In the genomic region with DNA sequence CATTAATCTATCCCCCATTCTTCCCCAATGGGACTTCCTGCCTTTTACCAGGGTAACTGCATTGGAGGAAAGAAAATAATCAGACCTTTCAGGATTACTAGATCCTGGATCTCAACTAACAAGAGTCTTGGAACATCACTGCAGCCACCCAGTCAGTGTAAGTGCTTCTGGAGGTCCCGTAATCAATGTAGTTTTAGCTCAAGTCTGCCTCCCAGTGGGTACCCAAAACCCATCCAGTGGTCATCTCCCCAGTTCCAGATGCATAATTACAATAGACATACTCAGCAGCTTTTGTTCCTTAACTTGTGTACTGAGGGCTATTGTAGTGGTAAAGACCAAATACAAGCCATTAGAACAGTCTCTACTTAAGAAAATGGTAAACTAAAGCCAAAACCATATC, we compare ENCODE assay signal across 1 cellular context.
TF ChIP-seq lines count a peak whose summit lies in the region.

No MANE protein-coding gene starts in this region.

TF ChIP-seq in H1, 55 proteins besides CTCF, POLR2A, EP300 and RAD21 (continued from another document):
- TF ChIP-seq, protein P1, sequence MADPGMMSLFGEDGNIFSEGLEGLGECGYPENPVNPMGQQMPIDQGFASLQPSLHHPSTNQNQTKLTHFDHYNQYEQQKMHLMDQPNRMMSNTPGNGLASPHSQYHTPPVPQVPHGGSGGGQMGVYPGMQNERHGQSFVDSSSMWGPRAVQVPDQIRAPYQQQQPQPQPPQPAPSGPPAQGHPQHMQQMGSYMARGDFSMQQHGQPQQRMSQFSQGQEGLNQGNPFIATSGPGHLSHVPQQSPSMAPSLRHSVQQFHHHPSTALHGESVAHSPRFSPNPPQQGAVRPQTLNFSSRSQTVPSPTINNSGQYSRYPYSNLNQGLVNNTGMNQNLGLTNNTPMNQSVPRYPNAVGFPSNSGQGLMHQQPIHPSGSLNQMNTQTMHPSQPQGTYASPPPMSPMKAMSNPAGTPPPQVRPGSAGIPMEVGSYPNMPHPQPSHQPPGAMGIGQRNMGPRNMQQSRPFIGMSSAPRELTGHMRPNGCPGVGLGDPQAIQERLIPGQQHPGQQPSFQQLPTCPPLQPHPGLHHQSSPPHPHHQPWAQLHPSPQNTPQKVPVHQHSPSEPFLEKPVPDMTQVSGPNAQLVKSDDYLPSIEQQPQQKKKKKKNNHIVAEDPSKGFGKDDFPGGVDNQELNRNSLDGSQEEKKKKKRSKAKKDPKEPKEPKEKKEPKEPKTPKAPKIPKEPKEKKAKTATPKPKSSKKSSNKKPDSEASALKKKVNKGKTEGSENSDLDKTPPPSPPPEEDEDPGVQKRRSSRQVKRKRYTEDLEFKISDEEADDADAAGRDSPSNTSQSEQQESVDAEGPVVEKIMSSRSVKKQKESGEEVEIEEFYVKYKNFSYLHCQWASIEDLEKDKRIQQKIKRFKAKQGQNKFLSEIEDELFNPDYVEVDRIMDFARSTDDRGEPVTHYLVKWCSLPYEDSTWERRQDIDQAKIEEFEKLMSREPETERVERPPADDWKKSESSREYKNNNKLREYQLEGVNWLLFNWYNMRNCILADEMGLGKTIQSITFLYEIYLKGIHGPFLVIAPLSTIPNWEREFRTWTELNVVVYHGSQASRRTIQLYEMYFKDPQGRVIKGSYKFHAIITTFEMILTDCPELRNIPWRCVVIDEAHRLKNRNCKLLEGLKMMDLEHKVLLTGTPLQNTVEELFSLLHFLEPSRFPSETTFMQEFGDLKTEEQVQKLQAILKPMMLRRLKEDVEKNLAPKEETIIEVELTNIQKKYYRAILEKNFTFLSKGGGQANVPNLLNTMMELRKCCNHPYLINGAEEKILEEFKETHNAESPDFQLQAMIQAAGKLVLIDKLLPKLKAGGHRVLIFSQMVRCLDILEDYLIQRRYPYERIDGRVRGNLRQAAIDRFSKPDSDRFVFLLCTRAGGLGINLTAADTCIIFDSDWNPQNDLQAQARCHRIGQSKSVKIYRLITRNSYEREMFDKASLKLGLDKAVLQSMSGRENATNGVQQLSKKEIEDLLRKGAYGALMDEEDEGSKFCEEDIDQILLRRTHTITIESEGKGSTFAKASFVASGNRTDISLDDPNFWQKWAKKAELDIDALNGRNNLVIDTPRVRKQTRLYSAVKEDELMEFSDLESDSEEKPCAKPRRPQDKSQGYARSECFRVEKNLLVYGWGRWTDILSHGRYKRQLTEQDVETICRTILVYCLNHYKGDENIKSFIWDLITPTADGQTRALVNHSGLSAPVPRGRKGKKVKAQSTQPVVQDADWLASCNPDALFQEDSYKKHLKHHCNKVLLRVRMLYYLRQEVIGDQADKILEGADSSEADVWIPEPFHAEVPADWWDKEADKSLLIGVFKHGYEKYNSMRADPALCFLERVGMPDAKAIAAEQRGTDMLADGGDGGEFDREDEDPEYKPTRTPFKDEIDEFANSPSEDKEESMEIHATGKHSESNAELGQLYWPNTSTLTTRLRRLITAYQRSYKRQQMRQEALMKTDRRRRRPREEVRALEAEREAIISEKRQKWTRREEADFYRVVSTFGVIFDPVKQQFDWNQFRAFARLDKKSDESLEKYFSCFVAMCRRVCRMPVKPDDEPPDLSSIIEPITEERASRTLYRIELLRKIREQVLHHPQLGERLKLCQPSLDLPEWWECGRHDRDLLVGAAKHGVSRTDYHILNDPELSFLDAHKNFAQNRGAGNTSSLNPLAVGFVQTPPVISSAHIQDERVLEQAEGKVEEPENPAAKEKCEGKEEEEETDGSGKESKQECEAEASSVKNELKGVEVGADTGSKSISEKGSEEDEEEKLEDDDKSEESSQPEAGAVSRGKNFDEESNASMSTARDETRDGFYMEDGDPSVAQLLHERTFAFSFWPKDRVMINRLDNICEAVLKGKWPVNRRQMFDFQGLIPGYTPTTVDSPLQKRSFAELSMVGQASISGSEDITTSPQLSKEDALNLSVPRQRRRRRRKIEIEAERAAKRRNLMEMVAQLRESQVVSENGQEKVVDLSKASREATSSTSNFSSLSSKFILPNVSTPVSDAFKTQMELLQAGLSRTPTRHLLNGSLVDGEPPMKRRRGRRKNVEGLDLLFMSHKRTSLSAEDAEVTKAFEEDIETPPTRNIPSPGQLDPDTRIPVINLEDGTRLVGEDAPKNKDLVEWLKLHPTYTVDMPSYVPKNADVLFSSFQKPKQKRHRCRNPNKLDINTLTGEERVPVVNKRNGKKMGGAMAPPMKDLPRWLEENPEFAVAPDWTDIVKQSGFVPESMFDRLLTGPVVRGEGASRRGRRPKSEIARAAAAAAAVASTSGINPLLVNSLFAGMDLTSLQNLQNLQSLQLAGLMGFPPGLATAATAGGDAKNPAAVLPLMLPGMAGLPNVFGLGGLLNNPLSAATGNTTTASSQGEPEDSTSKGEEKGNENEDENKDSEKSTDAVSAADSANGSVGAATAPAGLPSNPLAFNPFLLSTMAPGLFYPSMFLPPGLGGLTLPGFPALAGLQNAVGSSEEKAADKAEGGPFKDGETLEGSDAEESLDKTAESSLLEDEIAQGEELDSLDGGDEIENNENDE (IDR thresholded peaks at IDR 0.05; ENCODE audit: insufficient replicate concordance, low read length) = no peak
- TF ChIP-seq KDM5A (IDR thresholded peaks at IDR 0.05; ENCODE audit: low read length) = no peak
- TF ChIP-seq RXRA (IDR thresholded peaks at IDR 0.05; ENCODE audit: insufficient read depth, low read depth, low read length) = no peak
- no peak for TF ChIP-seq RFX5 (IDR thresholded peaks at IDR 0.05; ENCODE audit: borderline replicate concordance, low read depth, low read length)
- TF ChIP-seq, protein P2, sequence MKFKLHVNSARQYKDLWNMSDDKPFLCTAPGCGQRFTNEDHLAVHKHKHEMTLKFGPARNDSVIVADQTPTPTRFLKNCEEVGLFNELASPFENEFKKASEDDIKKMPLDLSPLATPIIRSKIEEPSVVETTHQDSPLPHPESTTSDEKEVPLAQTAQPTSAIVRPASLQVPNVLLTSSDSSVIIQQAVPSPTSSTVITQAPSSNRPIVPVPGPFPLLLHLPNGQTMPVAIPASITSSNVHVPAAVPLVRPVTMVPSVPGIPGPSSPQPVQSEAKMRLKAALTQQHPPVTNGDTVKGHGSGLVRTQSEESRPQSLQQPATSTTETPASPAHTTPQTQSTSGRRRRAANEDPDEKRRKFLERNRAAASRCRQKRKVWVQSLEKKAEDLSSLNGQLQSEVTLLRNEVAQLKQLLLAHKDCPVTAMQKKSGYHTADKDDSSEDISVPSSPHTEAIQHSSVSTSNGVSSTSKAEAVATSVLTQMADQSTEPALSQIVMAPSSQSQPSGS (IDR thresholded peaks at IDR 0.05; ENCODE audit: low read length) = no peak
- TF ChIP-seq CHD1 (IDR thresholded peaks at IDR 0.05; ENCODE audit: low read depth, low read length) = no peak
- no peak for TF ChIP-seq PHF8 (conservative IDR thresholded peaks at IDR 0.05; ENCODE audit: low read depth, low read length)
- TF ChIP-seq CEBPB (IDR thresholded peaks at IDR 0.05; ENCODE audit: low read depth, low read length) = no peak
- no peak for TF ChIP-seq SUZ12 (IDR thresholded peaks at IDR 0.05; ENCODE audit: low read length)
